Comparison of ENCODE assay signal across 8 cellular contexts in the genomic region with DNA sequence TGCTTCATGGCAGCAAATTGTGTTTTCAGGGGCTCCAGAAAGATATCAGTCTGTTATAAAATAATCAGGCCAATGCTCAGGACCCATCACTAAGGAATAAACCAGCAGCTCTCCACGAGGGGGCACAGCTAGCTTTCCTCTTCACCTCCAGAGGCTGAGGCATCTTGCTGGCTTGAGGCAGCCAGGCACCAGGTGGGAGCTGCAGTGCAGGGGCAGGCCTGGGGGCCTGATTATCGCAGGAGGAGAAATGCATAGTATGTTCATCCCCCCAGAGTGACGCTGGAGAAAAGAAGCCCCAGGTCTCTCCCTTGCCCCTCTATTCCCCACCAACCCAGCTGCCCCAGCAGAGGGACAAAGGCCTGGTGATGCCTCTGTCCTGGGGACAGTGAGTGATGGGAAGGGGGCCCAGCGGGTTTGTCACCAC.
DNase-seq lines count a peak whose midpoint lies in the region; ATAC-seq and TF ChIP-seq lines count a peak whose summit lies in the region.

No MANE protein-coding gene starts in this region.

- POLR2A ChIA-PET in IMR-90 (lab: Charles Lee; ENCODE audit: unreplicated experiment) = no interaction called here

- no peaks in the 10 kb centered on the region for H3K36me3 ChIP-seq in IMR-90 (ENCODE audit: control insufficient read depth, insufficient read depth, low read length)

- peak overlapping the region; percentile 71; the same call in 1 of the 2 replicates for H2BK120ac ChIP-seq in IMR-90 (ENCODE audit: low read depth, low read length)

- DNase-seq in DMS 273 (lab: John Stamatoyannopoulos, UW; ENCODE audit: unreplicated experiment) = peak; percentile 93
- DNase-seq in IMR-90 = peak; percentile 74
- DNase-seq in fibroblast of villous mesenchyme (ENCODE audit: low read depth) = peak; percentile 68
- DNase-seq in occipital lobe (lab: John Stamatoyannopoulos, UW) = peak; percentile 65

- dilution Hi-C loops in IMR-90 (cut with HindIII; ENCODE audit: low sequenced_read_pairs, unreplicated experiment) = no loop called here

- ATAC-seq in IMR-90 (ENCODE audit: low read depth) (peak; percentile 92), SK-N-SH treated with all-trans-retinoic acid at 6 μM for 48 hours (peak; percentile 89), GM19395 (IDR thresholded peaks at IDR 0.05; ENCODE audit: unreplicated experiment) (no peak), GM19455 (IDR thresholded peaks at IDR 0.05; ENCODE audit: unreplicated experiment) (no peak), HG02623 (IDR thresholded peaks at IDR 0.05; ENCODE audit: unreplicated experiment) (no peak)

- TF ChIP-seq CTCF in IMR-90 (conservative IDR thresholded peaks at IDR 0.05; ENCODE audit: low read depth, low read length) = peak; percentile 85
- TF ChIP-seq CTCF in fibroblast of villous mesenchyme (IDR thresholded peaks at IDR 0.05; ENCODE audit: insufficient read depth, low read depth, low read length) = peak; percentile 73

- H4K91ac ChIP-seq in IMR-90 (ENCODE audit: insufficient read depth, low read depth, low read length) = peak overlapping the region; percentile 55; the same call in 1 of the 2 replicates

- no peaks in the 10 kb centered on the region for H4K20me1 ChIP-seq in IMR-90 (ENCODE audit: insufficient read depth, low read length)

- H3K79me1 ChIP-seq in IMR-90 (ENCODE audit: low read depth in 1 of 2, low read length in 2 of 2) = no peaks in the 10 kb centered on the region; a peak in 1 of 4 replicates

- no peaks in the 10 kb centered on the region for H3K9me3 ChIP-seq in IMR-90 (ENCODE audit: control insufficient read depth, insufficient read depth, low read length)

- no peak overlapping the region for H3K23ac ChIP-seq in IMR-90 (ENCODE audit: low read depth, low read length)

- no peak overlapping the region for H3K14ac ChIP-seq in IMR-90 (replicated peaks; ENCODE audit: low read depth, low read length)

- CTCF ChIA-PET in IMR-90 (lab: Yijun Ruan, JAX) = interaction anchor here (0.5 to 1.6 kb wide), 6 partner anchors 9 to 143 kb away, joined by 3 to 6 read pairs (median 3); a partner anchor contains a TSS

- no peak overlapping the region for H3K27ac ChIP-seq in IMR-90 (ENCODE audit: insufficient read depth, low read length)

- TF ChIP-seq RAD21 in IMR-90 (IDR thresholded peaks at IDR 0.05; ENCODE audit: low read length) = peak; percentile 91

- no peak overlapping the region for H3K4me2 ChIP-seq in IMR-90 (ENCODE audit: low read depth, low read length)

- in situ Hi-C loops in IMR-90 (cut with MboI; ENCODE audit: low sequenced_read_pairs) = no loop called here

- H3K56ac ChIP-seq in IMR-90 (ENCODE audit: extremely low read depth, insufficient read depth, low read length) = no peak overlapping the region

- intact Hi-C loops in IMR-90 (cut with micrococcal nuclease) = loop anchor here (1.0 kb wide), 1 partner anchor 130 kb away; no protein-coding TSS in a partner anchor

- TF ChIP-seq POLR2A in IMR-90 (IDR thresholded peaks at IDR 0.05; ENCODE audit: low read depth, low read length) = no peak

- H3K4me3 ChIP-seq in IMR-90 (ENCODE audit: insufficient read depth, low read depth, low read length) (no peak overlapping the region), fibroblast of villous mesenchyme (ENCODE audit: low read depth, low read length) (no peak overlapping the region)

- no peak overlapping the region; the same call in 1 of the 2 replicates for H2BK20ac ChIP-seq in IMR-90 (ENCODE audit: low read depth, low read length)

- peaks cover 16% of the 10 kb centered on the region for H3K4me1 ChIP-seq in IMR-90 (ENCODE audit: control insufficient read depth, insufficient read depth, low read length)

- no CpG with 5 or more reads among the region's 4 CpGs for WGBS in IMR-90 (ENCODE audit: extremely low coverage in 2 of 2, insufficient read length in 1 of 2), 2 experiments

- no peak overlapping the region for H2AFZ ChIP-seq in IMR-90 (replicated peaks; ENCODE audit: low read length, poor library complexity)

- no peak overlapping the region for H4K5ac ChIP-seq in IMR-90 (ENCODE audit: low read depth, low read length)

- H2AK5ac ChIP-seq in IMR-90 (ENCODE audit: low read depth, low read length) = 0 out of 2 replicates have a peak overlapping the region, but pooled peaks have one; percentile 96

- peak overlapping the region; percentile 79; the same call in 1 of the 2 replicates for H3K4ac ChIP-seq in IMR-90 (ENCODE audit: low read depth, low read length)

- no peak overlapping the region for H3K18ac ChIP-seq in IMR-90 (ENCODE audit: low read depth, low read length)

- peak overlapping the region; percentile 79 for H2AK9ac ChIP-seq in IMR-90 (replicated peaks; ENCODE audit: low read depth, low read length, poor library complexity)

- H2BK5ac ChIP-seq in IMR-90 (ENCODE audit: low read depth, low read length, poor library complexity, severe bottlenecking) = no peak overlapping the region

- no peaks in the 10 kb centered on the region; the same call in 1 of the 2 replicates for H3K27me3 ChIP-seq in IMR-90 (ENCODE audit: control insufficient read depth, insufficient read depth, low read length)

- no peak overlapping the region for H4K8ac ChIP-seq in IMR-90 (ENCODE audit: low read depth in 2 of 2, low read length in 2 of 2)

- H2BK15ac ChIP-seq in IMR-90 (ENCODE audit: low read depth, low read length) = no peak overlapping the region

- no TSS peak for BruUV-seq in IMR-90 (replicated peaks; lab: Mats Ljungman, UMichigan)

- H3K9ac ChIP-seq in IMR-90 (ENCODE audit: low read depth, low read length) = no peak overlapping the region

- H3K9me1 ChIP-seq in IMR-90 (ENCODE audit: insufficient read depth, low read length) = peaks cover 16% of the 10 kb centered on the region

TF ChIP-seq in IMR-90, 13 proteins besides CTCF, POLR2A, EP300 and RAD21:
- TF ChIP-seq MAZ (IDR thresholded peaks at IDR 0.05; ENCODE audit: borderline replicate concordance, low read depth, low read length) (0 out of 2 replicates have a peak, but pooled peaks have one; percentile 18), FOS (IDR thresholded peaks at IDR 0.05; ENCODE audit: low read depth, low read length) (no peak), CEBPB (IDR thresholded peaks at IDR 0.05; ENCODE audit: low read depth, low read length) (no peak), CHD1 (IDR thresholded peaks at IDR 0.05; ENCODE audit: low read depth, low read length) (no peak), SMC3 (IDR thresholded peaks at IDR 0.05; ENCODE audit: low read depth, low read length) (peak; percentile 89), RCOR1 (IDR thresholded peaks at IDR 0.05; ENCODE audit: insufficient replicate concordance, low read length) (no peak), NFE2L2 (IDR thresholded peaks at IDR 0.05; ENCODE audit: low read depth, low read length) (no peak), BHLHE40 (IDR thresholded peaks at IDR 0.05; ENCODE audit: low read depth, low read length) (no peak), RFX5 (IDR thresholded peaks at IDR 0.05; ENCODE audit: low read depth, low read length) (no peak), MXI1 (IDR thresholded peaks at IDR 0.05; ENCODE audit: borderline replicate concordance, low read depth, low read length) (no peak)
- TF ChIP-seq, protein P1, sequence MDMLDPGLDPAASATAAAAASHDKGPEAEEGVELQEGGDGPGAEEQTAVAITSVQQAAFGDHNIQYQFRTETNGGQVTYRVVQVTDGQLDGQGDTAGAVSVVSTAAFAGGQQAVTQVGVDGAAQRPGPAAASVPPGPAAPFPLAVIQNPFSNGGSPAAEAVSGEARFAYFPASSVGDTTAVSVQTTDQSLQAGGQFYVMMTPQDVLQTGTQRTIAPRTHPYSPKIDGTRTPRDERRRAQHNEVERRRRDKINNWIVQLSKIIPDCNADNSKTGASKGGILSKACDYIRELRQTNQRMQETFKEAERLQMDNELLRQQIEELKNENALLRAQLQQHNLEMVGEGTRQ (IDR thresholded peaks at IDR 0.05; ENCODE audit: low read depth, low read length) = no peak

TF ChIP-seq in SK-N-SH treated with all-trans-retinoic acid at 6 μM for 48 hours, 23 proteins besides CTCF, POLR2A, EP300 and RAD21 (continues in another document):
- TF ChIP-seq, protein P2, sequence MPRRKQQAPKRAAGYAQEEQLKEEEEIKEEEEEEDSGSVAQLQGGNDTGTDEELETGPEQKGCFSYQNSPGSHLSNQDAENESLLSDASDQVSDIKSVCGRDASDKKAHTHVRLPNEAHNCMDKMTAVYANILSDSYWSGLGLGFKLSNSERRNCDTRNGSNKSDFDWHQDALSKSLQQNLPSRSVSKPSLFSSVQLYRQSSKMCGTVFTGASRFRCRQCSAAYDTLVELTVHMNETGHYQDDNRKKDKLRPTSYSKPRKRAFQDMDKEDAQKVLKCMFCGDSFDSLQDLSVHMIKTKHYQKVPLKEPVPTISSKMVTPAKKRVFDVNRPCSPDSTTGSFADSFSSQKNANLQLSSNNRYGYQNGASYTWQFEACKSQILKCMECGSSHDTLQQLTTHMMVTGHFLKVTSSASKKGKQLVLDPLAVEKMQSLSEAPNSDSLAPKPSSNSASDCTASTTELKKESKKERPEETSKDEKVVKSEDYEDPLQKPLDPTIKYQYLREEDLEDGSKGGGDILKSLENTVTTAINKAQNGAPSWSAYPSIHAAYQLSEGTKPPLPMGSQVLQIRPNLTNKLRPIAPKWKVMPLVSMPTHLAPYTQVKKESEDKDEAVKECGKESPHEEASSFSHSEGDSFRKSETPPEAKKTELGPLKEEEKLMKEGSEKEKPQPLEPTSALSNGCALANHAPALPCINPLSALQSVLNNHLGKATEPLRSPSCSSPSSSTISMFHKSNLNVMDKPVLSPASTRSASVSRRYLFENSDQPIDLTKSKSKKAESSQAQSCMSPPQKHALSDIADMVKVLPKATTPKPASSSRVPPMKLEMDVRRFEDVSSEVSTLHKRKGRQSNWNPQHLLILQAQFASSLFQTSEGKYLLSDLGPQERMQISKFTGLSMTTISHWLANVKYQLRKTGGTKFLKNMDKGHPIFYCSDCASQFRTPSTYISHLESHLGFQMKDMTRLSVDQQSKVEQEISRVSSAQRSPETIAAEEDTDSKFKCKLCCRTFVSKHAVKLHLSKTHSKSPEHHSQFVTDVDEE (CRISPR knock-in tag; IDR thresholded peaks at IDR 0.05) = no peak
- TF ChIP-seq ZC3H10 (CRISPR knock-in tag; IDR thresholded peaks at IDR 0.05) (no peak), SNAI2 (CRISPR knock-in tag; IDR thresholded peaks at IDR 0.05) (no peak), OSR1 (CRISPR knock-in tag; IDR thresholded peaks at IDR 0.05) (no peak), ARNTL (CRISPR knock-in tag; IDR thresholded peaks at IDR 0.05; ENCODE audit: borderline replicate concordance, low read depth) (no peak)
- TF ChIP-seq, protein P3, sequence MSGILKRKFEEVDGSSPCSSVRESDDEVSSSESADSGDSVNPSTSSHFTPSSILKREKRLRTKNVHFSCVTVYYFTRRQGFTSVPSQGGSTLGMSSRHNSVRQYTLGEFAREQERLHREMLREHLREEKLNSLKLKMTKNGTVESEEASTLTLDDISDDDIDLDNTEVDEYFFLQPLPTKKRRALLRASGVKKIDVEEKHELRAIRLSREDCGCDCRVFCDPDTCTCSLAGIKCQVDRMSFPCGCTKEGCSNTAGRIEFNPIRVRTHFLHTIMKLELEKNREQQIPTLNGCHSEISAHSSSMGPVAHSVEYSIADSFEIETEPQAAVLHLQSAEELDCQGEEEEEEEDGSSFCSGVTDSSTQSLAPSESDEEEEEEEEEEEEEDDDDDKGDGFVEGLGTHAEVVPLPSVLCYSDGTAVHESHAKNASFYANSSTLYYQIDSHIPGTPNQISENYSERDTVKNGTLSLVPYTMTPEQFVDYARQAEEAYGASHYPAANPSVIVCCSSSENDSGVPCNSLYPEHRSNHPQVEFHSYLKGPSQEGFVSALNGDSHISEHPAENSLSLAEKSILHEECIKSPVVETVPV (CRISPR knock-in tag; IDR thresholded peaks at IDR 0.05) = no peak

Comparison
In these comparisons a context has a peak if more than half of its experiments do, and no peak if none do; other contexts are left out.
1. ATAC-seq: peak in IMR-90 (single experiment) and SK-N-SH treated with all-trans-retinoic acid at 6 μM for 48 hours (single experiment); none in GM19395 (single experiment), GM19455 (single experiment) and HG02623 (single experiment).
2. Peak in every context shown above with its lines, with median percentiles within 50 percentile points of each other: DNase-seq.